Comparison of ENCODE assay signal across 10 cellular contexts in genomic region chr2:33412920-33413319, GRCh38.
DNase-seq lines count a peak whose midpoint lies in the region; ATAC-seq and TF ChIP-seq lines count a peak whose summit lies in the region.
"Had no signal": no experiment of that assay in that cellular context is flagged by ENCODE, and none has a peak within 500 bp of the region (broad histone marks: within the 10 kb centered on the region; RNA-seq: fewer than 3 reads in every experiment).

No MANE protein-coding gene starts in this region.

- H4K20me1 ChIP-seq in PC-9 (ENCODE audit: insufficient read depth), result no peaks in the 10 kb centered on the region

- peak; percentile 35; the same call in 1 of the 2 replicates for TF ChIP-seq CTCF in PC-9 (conservative IDR thresholded peaks at IDR 0.05)
- peak; percentile 70 for TF ChIP-seq CTCF in fibroblast of villous mesenchyme (IDR thresholded peaks at IDR 0.05; ENCODE audit: insufficient read depth, low read depth, low read length)
- TF ChIP-seq CTCF in spleen (IDR thresholded peaks at IDR 0.05 in 8 of 11, conservative IDR thresholded peaks at IDR 0.05 in 3 of 11), result peak in 8 of 11 experiments; percentile 13 to 52 (median 33)
- TF ChIP-seq CTCF in stomach (IDR thresholded peaks at IDR 0.05), result no peak

- peak; percentile 5 for DNase-seq in SKM-1 treated with dmso at 0.1 percent for 144 hours (lab: John Stamatoyannopoulos, UW; ENCODE audit: unreplicated experiment)
- no peak for DNase-seq in SKM-1 (lab: John Stamatoyannopoulos, UW; ENCODE audit: unreplicated experiment)
- no peak for DNase-seq in PC-9
- peak; percentile 69 for DNase-seq in fibroblast of villous mesenchyme (ENCODE audit: low read depth)
- no peak for DNase-seq in spleen
- DNase-seq in stomach, result no peak
- DNase-seq in NCI-H2171 treated with DMSO at 0.1 percent for 48 hours (lab: John Stamatoyannopoulos, UW), result no peak
- DNase-seq: activated naive CD8-positive, alpha-beta T cell treated with anti-CD3 and anti-CD28 coated beads, Interleukin-2, amount 10 ng/mL, durations not matched to agents 7 days and 5 days; pancreas had no signal

- H3K36me3 ChIP-seq in PC-9 (ENCODE audit: low read depth) (no peaks in the 10 kb centered on the region), spleen (no peaks in the 10 kb centered on the region), stomach (no peaks in the 10 kb centered on the region)
- H3K36me3 ChIP-seq: pancreas had no signal

- TF ChIP-seq POLR2A in spleen (IDR thresholded peaks at IDR 0.05) (no peak), stomach (IDR thresholded peaks at IDR 0.05) (no peak)

- H3K4me2 ChIP-seq in PC-9, result no peak overlapping the region

- H3K79me2 ChIP-seq in PC-9 (ENCODE audit: low read depth), result no peaks in the 10 kb centered on the region

- WGBS in spleen, 5 donors, result 10 to 42% (median 23%) methylated on average over 1 of the region's 1 CpG
- WGBS in stomach, 5 donors, result 30 to 50% (median 32%) methylated on average over 1 of the region's 1 CpG

- H3K27ac ChIP-seq in PC-9 (no peak overlapping the region), spleen (no peak overlapping the region), stomach (no peak overlapping the region)
- H3K27ac ChIP-seq: pancreas had no signal

- TF ChIP-seq EP300 in stomach (IDR thresholded peaks at IDR 0.05), result no peak

- no TSS peak for BruUV-seq in PC-9 (replicated peaks; lab: Mats Ljungman, UMichigan)

- intact Hi-C loops in PC-9 (cut with micrococcal nuclease; ENCODE audit: unreplicated experiment) (no loop called here), spleen (cut with DNase I; ENCODE audit: low total_unique reads) (no loop called here), stomach (cut with DNase I; ENCODE audit: low total_unique reads) (no loop called here)

- H3K27me3 ChIP-seq in PC-9 (ENCODE audit: insufficient read depth, low read depth) (no peaks in the 10 kb centered on the region), spleen (replicated peaks in 1 of 7) (no peaks in the 10 kb centered on the region), stomach (no peaks in the 10 kb centered on the region)
- H3K27me3 ChIP-seq: pancreas had no signal

- POLR2A ChIA-PET in PC-9 (lab: Charles Lee; ENCODE audit: unreplicated experiment), result no interaction called here

- H2AFZ ChIP-seq in PC-9, result no peak overlapping the region

- H3K4me1 ChIP-seq in PC-9 (replicated peaks; ENCODE audit: insufficient read depth) (no peaks in the 10 kb centered on the region), spleen (peaks cover 0 to 9% (median 2%) of the 10 kb centered on the region in 6 donors), stomach (peaks cover 0 to 11% (median 7%) of the 10 kb centered on the region in 4 donors)
- H3K4me1 ChIP-seq: pancreas had no signal

- no peak for ATAC-seq in GM19397 (IDR thresholded peaks at IDR 0.05; ENCODE audit: unreplicated experiment)

- H3K4me3 ChIP-seq in PC-9, result no peak overlapping the region
- H3K4me3 ChIP-seq in fibroblast of villous mesenchyme (ENCODE audit: low read depth, low read length), result no peak overlapping the region
- H3K4me3 ChIP-seq in spleen, result no peak overlapping the region
- H3K4me3 ChIP-seq in stomach, result no peak overlapping the region
- H3K4me3 ChIP-seq: pancreas had no signal

- H3K9me3 ChIP-seq in PC-9 (ENCODE audit: insufficient read depth, low read depth) (0 out of 2 replicates have a peak, but pooled peaks cover 6% of the 10 kb centered on the region), spleen (peaks cover 0 to 12% (median 8%) of the 10 kb centered on the region in 8 donors), stomach (peaks cover 0 to 7% (median 7%) of the 10 kb centered on the region in 4 donors)
- H3K9me3 ChIP-seq: pancreas had no signal

- no peaks in the 10 kb centered on the region for H3K9me2 ChIP-seq in PC-9 (ENCODE audit: insufficient read depth)

- CTCF ChIA-PET in PC-9 (lab: Charles Lee), result interaction anchor here (1.1 kb wide), 1 partner anchor 170 kb away, joined by 10 read pairs; no protein-coding TSS in a partner anchor

- no peaks in the 10 kb centered on the region for H3F3A ChIP-seq in PC-9 (ENCODE audit: insufficient read depth, low read depth)

Comparison
In these comparisons a context has a peak if more than half of its experiments do, and no peak if none do; other contexts are left out.
1. DNase-seq: peak in SKM-1 treated with dmso at 0.1 percent for 144 hours (single experiment) and fibroblast of villous mesenchyme (single experiment); none in SKM-1 (single experiment), PC-9 (0 of 2), spleen (single experiment), stomach (single experiment) and NCI-H2171 treated with DMSO at 0.1 percent for 48 hours (single experiment).
2. CTCF ChIP-seq: peak in PC-9 (single experiment), fibroblast of villous mesenchyme (single experiment) and spleen (8 of 11); none in stomach (0 of 7).